In the genomic region with DNA sequence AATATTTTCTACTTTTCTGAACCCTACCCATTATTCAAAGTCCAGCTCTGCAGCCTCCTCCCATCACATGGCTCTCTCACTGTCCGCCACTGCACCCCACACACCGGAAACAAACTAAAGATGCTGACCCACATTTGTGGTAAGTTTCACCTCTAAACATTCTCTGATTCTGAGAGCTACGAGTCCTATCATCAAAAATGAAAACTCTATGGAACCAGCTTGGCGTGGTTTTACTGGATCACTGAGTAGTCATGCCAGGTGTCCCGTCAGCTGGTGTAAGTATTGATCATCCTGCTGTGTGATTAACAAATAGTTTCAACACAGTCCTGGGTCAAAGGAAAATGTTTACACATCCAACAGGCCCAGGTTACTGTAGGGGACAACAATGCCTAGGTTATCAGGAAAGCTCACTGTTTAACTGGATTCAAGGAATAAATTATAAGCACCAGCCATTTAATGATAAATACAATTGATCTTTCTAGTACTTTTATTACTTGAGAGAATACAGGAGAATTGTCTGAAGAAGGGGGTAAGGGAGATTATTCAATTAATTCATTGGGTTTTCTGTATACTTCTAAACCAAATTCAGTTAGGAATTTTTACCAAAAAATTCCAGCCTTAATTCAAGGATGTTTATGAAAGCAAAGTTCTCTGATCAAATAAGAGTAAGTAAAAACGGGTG, we compare ENCODE assay signal across 1 cellular context.
TF ChIP-seq lines count a peak whose summit lies in the region.

No MANE protein-coding gene starts in this region.

TF ChIP-seq in HepG2, 621 proteins besides CTCF, POLR2A, EP300 and RAD21 (continued from another document and continues in another):
- TF ChIP-seq ZNF34 (CRISPR knock-in tag; IDR thresholded peaks at IDR 0.05; ENCODE audit: borderline replicate concordance), result 0 out of 2 replicates have a peak, but pooled peaks have one; percentile 60
- TF ChIP-seq ATF1 (CRISPR knock-in tag; IDR thresholded peaks at IDR 0.05), result peak; percentile 56; the same call in 1 of the 2 replicates
- no peak for TF ChIP-seq ZNF17 (CRISPR knock-in tag; IDR thresholded peaks at IDR 0.05)
- TF ChIP-seq, protein P1, sequence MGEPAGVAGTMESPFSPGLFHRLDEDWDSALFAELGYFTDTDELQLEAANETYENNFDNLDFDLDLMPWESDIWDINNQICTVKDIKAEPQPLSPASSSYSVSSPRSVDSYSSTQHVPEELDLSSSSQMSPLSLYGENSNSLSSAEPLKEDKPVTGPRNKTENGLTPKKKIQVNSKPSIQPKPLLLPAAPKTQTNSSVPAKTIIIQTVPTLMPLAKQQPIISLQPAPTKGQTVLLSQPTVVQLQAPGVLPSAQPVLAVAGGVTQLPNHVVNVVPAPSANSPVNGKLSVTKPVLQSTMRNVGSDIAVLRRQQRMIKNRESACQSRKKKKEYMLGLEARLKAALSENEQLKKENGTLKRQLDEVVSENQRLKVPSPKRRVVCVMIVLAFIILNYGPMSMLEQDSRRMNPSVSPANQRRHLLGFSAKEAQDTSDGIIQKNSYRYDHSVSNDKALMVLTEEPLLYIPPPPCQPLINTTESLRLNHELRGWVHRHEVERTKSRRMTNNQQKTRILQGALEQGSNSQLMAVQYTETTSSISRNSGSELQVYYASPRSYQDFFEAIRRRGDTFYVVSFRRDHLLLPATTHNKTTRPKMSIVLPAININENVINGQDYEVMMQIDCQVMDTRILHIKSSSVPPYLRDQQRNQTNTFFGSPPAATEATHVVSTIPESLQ (CRISPR knock-in tag; conservative IDR thresholded peaks at IDR 0.05), result peak; percentile 43; the same call in 1 of the 2 replicates
- no peak for TF ChIP-seq ZSCAN22 (CRISPR knock-in tag; IDR thresholded peaks at IDR 0.05)
- TF ChIP-seq ZNF20 (CRISPR knock-in tag; IDR thresholded peaks at IDR 0.05), result no peak
- TF ChIP-seq ATF7-NPFF (CRISPR knock-in tag; IDR thresholded peaks at IDR 0.05; ENCODE audit: low read depth), result no peak
- TF ChIP-seq, protein P2, sequence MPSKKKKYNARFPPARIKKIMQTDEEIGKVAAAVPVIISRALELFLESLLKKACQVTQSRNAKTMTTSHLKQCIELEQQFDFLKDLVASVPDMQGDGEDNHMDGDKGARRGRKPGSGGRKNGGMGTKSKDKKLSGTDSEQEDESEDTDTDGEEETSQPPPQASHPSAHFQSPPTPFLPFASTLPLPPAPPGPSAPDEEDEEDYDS (CRISPR knock-in tag; IDR thresholded peaks at IDR 0.05), result no peak; the same call in 1 of the 2 replicates
- peak; percentile 92 for TF ChIP-seq NR2F6 (IDR thresholded peaks at IDR 0.05)
- peak; percentile 94 for TF ChIP-seq NR2F6 (CRISPR knock-in tag; IDR thresholded peaks at IDR 0.05)
- TF ChIP-seq ZNF549 (CRISPR knock-in tag; IDR thresholded peaks at IDR 0.05), result 0 out of 2 replicates have a peak, but pooled peaks have one; percentile 39
- no peak for TF ChIP-seq RFX3 (CRISPR knock-in tag; IDR thresholded peaks at IDR 0.05)
- TF ChIP-seq, protein P3, sequence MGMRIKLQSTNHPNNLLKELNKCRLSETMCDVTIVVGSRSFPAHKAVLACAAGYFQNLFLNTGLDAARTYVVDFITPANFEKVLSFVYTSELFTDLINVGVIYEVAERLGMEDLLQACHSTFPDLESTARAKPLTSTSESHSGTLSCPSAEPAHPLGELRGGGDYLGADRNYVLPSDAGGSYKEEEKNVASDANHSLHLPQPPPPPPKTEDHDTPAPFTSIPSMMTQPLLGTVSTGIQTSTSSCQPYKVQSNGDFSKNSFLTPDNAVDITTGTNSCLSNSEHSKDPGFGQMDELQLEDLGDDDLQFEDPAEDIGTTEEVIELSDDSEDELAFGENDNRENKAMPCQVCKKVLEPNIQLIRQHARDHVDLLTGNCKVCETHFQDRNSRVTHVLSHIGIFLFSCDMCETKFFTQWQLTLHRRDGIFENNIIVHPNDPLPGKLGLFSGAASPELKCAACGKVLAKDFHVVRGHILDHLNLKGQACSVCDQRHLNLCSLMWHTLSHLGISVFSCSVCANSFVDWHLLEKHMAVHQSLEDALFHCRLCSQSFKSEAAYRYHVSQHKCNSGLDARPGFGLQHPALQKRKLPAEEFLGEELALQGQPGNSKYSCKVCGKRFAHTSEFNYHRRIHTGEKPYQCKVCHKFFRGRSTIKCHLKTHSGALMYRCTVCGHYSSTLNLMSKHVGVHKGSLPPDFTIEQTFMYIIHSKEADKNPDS (CRISPR knock-in tag; IDR thresholded peaks at IDR 0.05), result no peak
- no peak for TF ChIP-seq ZNF570 (CRISPR knock-in tag; IDR thresholded peaks at IDR 0.05; ENCODE audit: borderline replicate concordance)
- peak; percentile 71 for TF ChIP-seq SKI (IDR thresholded peaks at IDR 0.05; ENCODE audit: partially characterized antibody)
- 0 out of 2 replicates have a peak, but pooled peaks have one; percentile 31 for TF ChIP-seq KAT8 (CRISPR knock-in tag; IDR thresholded peaks at IDR 0.05)
- TF ChIP-seq ZNF672 (CRISPR knock-in tag; IDR thresholded peaks at IDR 0.05), result no peak
- TF ChIP-seq, protein P4, sequence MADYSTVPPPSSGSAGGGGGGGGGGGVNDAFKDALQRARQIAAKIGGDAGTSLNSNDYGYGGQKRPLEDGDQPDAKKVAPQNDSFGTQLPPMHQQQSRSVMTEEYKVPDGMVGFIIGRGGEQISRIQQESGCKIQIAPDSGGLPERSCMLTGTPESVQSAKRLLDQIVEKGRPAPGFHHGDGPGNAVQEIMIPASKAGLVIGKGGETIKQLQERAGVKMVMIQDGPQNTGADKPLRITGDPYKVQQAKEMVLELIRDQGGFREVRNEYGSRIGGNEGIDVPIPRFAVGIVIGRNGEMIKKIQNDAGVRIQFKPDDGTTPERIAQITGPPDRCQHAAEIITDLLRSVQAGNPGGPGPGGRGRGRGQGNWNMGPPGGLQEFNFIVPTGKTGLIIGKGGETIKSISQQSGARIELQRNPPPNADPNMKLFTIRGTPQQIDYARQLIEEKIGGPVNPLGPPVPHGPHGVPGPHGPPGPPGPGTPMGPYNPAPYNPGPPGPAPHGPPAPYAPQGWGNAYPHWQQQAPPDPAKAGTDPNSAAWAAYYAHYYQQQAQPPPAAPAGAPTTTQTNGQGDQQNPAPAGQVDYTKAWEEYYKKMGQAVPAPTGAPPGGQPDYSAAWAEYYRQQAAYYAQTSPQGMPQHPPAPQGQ (CRISPR knock-in tag; IDR thresholded peaks at IDR 0.05; ENCODE audit: borderline replicate concordance), result no peak
- TF ChIP-seq ZNF333 (CRISPR knock-in tag; IDR thresholded peaks at IDR 0.05; ENCODE audit: borderline replicate concordance), result no peak
- TF ChIP-seq ZNF136 (CRISPR knock-in tag; IDR thresholded peaks at IDR 0.05; ENCODE audit: low read depth), result no peak; the same call in 1 of the 2 replicates
- TF ChIP-seq HDAC1 (CRISPR knock-in tag; IDR thresholded peaks at IDR 0.05), result peak; percentile 93
- peak; percentile 73 for TF ChIP-seq HMG20A (CRISPR knock-in tag; IDR thresholded peaks at IDR 0.05; ENCODE audit: borderline replicate concordance)
- no peak for TF ChIP-seq FLYWCH1 (CRISPR knock-in tag; IDR thresholded peaks at IDR 0.05)
- TF ChIP-seq, protein P5, sequence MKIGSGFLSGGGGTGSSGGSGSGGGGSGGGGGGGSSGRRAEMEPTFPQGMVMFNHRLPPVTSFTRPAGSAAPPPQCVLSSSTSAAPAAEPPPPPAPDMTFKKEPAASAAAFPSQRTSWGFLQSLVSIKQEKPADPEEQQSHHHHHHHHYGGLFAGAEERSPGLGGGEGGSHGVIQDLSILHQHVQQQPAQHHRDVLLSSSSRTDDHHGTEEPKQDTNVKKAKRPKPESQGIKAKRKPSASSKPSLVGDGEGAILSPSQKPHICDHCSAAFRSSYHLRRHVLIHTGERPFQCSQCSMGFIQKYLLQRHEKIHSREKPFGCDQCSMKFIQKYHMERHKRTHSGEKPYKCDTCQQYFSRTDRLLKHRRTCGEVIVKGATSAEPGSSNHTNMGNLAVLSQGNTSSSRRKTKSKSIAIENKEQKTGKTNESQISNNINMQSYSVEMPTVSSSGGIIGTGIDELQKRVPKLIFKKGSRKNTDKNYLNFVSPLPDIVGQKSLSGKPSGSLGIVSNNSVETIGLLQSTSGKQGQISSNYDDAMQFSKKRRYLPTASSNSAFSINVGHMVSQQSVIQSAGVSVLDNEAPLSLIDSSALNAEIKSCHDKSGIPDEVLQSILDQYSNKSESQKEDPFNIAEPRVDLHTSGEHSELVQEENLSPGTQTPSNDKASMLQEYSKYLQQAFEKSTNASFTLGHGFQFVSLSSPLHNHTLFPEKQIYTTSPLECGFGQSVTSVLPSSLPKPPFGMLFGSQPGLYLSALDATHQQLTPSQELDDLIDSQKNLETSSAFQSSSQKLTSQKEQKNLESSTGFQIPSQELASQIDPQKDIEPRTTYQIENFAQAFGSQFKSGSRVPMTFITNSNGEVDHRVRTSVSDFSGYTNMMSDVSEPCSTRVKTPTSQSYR (CRISPR knock-in tag; IDR thresholded peaks at IDR 0.05; ENCODE audit: borderline replicate concordance), result peak; percentile 42; the same call in 1 of the 2 replicates
- TF ChIP-seq, protein P6, sequence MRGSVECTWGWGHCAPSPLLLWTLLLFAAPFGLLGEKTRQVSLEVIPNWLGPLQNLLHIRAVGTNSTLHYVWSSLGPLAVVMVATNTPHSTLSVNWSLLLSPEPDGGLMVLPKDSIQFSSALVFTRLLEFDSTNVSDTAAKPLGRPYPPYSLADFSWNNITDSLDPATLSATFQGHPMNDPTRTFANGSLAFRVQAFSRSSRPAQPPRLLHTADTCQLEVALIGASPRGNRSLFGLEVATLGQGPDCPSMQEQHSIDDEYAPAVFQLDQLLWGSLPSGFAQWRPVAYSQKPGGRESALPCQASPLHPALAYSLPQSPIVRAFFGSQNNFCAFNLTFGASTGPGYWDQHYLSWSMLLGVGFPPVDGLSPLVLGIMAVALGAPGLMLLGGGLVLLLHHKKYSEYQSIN (CRISPR knock-in tag; IDR thresholded peaks at IDR 0.05; ENCODE audit: borderline replicate concordance), result no peak
- TF ChIP-seq, protein P7, sequence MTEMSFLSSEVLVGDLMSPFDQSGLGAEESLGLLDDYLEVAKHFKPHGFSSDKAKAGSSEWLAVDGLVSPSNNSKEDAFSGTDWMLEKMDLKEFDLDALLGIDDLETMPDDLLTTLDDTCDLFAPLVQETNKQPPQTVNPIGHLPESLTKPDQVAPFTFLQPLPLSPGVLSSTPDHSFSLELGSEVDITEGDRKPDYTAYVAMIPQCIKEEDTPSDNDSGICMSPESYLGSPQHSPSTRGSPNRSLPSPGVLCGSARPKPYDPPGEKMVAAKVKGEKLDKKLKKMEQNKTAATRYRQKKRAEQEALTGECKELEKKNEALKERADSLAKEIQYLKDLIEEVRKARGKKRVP (CRISPR knock-in tag; IDR thresholded peaks at IDR 0.05), result peak in 1 of 2 experiments; percentile 83; a peak in 2 of 4 replicates
- TF ChIP-seq TCF12 (IDR thresholded peaks at IDR 0.05), result no peak
- peak; percentile 93 for TF ChIP-seq TCF12 (CRISPR knock-in tag; IDR thresholded peaks at IDR 0.05)
- peak; percentile 88 for TF ChIP-seq KDM6A (CRISPR knock-in tag; IDR thresholded peaks at IDR 0.05; ENCODE audit: low read depth)
- no peak for TF ChIP-seq ZNF737 (CRISPR knock-in tag; IDR thresholded peaks at IDR 0.05; ENCODE audit: borderline replicate concordance)
- TF ChIP-seq POLR2AphosphoS2 (IDR thresholded peaks at IDR 0.05; ENCODE audit: low read depth, low read length), result no peak
- TF ChIP-seq, protein P8, sequence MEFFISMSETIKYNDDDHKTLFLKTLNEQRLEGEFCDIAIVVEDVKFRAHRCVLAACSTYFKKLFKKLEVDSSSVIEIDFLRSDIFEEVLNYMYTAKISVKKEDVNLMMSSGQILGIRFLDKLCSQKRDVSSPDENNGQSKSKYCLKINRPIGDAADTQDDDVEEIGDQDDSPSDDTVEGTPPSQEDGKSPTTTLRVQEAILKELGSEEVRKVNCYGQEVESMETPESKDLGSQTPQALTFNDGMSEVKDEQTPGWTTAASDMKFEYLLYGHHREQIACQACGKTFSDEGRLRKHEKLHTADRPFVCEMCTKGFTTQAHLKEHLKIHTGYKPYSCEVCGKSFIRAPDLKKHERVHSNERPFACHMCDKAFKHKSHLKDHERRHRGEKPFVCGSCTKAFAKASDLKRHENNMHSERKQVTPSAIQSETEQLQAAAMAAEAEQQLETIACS (CRISPR knock-in tag; IDR thresholded peaks at IDR 0.05), result no peak
- TF ChIP-seq, protein P9, sequence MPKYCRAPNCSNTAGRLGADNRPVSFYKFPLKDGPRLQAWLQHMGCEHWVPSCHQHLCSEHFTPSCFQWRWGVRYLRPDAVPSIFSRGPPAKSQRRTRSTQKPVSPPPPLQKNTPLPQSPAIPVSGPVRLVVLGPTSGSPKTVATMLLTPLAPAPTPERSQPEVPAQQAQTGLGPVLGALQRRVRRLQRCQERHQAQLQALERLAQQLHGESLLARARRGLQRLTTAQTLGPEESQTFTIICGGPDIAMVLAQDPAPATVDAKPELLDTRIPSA (CRISPR knock-in tag; IDR thresholded peaks at IDR 0.05; ENCODE audit: borderline replicate concordance), result no peak
- TF ChIP-seq NR2C2 (CRISPR knock-in tag; IDR thresholded peaks at IDR 0.05; ENCODE audit: borderline replicate concordance), result peak; percentile 79; the same call in 1 of the 2 replicates
- TF ChIP-seq MEIS1 (CRISPR knock-in tag; IDR thresholded peaks at IDR 0.05; ENCODE audit: borderline replicate concordance), result peak; percentile 88; the same call in 1 of the 2 replicates
- TF ChIP-seq ZNF777 (CRISPR knock-in tag; IDR thresholded peaks at IDR 0.05), result no peak
- peak; percentile 87 for TF ChIP-seq SP5 (CRISPR knock-in tag; IDR thresholded peaks at IDR 0.05; ENCODE audit: borderline replicate concordance, low read depth)
- no peak for TF ChIP-seq ZNF562 (CRISPR knock-in tag; IDR thresholded peaks at IDR 0.05; ENCODE audit: borderline replicate concordance)
- no peak for TF ChIP-seq SPEN (CRISPR knock-in tag; IDR thresholded peaks at IDR 0.05; ENCODE audit: low read depth)
